21 cellular contexts compared by ENCODE assay signal in the genomic region with DNA sequence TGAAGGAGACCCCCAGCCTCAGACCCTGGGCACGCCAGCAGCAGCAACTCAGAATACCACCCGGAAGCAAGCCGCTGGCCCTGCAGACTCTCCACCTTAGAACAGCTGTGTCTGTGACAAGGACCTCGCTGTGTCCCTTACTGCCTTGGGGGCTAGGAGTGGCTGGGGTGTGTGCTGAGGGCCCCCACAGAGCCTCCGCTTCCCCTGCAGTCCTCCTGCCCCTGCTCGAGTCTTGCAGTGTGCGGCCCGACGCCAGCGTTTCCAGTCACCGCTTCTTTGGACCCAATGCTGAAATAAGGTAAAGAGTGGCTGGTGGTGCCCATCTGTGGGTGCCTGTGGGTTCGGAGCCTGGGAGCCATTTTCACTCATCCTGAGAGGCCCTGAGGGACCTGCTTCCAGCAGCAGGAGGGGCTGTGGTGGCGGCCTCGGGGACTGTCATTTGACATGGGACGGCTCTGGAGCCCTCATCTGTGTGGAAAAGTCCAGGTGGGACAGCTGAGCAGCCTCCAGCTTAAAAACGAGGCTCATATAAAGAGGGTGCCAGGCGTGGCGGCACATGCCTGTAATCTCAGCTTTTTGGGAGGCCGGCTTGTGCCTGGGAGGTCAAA. TPM values are rescaled to one million over a fixed set of nuclear protein-coding genes. Genes with fewer than 3 reads are reported as not detected.
DNase-seq lines count a peak whose midpoint lies in the region; ATAC-seq and TF ChIP-seq lines count a peak whose summit lies in the region.
"Had no signal": no experiment of that assay in that cellular context is flagged by ENCODE, and none has a peak within 500 bp of the region (broad histone marks: within the 10 kb centered on the region; RNA-seq: fewer than 3 reads in every experiment).

No MANE protein-coding gene starts in this region.

- H3K27ac Mint-ChIP-seq in T-helper 17 cell (peak overlapping the region; percentile 43), nephron progenitor cell (peak overlapping the region; percentile 68)
- H3K27ac Mint-ChIP-seq: IgD-negative memory B cell had no signal

- no peak for TF ChIP-seq POLR2A in esophagus squamous epithelium (IDR thresholded peaks at IDR 0.05)
- TF ChIP-seq POLR2A in vagina (IDR thresholded peaks at IDR 0.05): no peak

- TF ChIP-seq CTCF in esophagus squamous epithelium (IDR thresholded peaks at IDR 0.05) (no peak), nephron progenitor cell (IDR thresholded peaks at IDR 0.05) (no peak), vagina (IDR thresholded peaks at IDR 0.05) (no peak)

- H3K27ac ChIP-seq in esophagus squamous epithelium (peak overlapping the region in 3 of 4 donors; percentile 11 to 71 (median 60)), vagina (peak overlapping the region; percentile 23)
- H3K27ac ChIP-seq: HL-60, PC-9 had no signal

- peaks cover 51 to 90% (median 53%) of the 10 kb centered on the region in 3 donors for H3K36me3 ChIP-seq in esophagus squamous epithelium
- peaks cover 0 to 71% of the 10 kb centered on the region in 2 donors for H3K36me3 ChIP-seq in vagina

- H3K4me3 Mint-ChIP-seq in T-helper 17 cell (no peak overlapping the region), nephron progenitor cell (no peak overlapping the region)
- H3K4me3 Mint-ChIP-seq: CD14-positive monocyte, IgD-negative memory B cell had no signal

- intact Hi-C loops in esophagus squamous epithelium (cut with DNase I) (no loop called here), vagina (cut with DNase I) (no loop called here)

- H3K36me3 Mint-ChIP-seq in T-helper 17 cell (ENCODE audit: low read depth) (peaks cover under 1% of the 10 kb centered on the region), nephron progenitor cell (ENCODE audit: low read depth) (peaks cover 46% of the 10 kb centered on the region)

- DNase-seq in T-helper 17 cell (no peak), esophagus squamous epithelium (lab: John Stamatoyannopoulos, UW) (no peak), nephron progenitor cell (no peak), vagina (ENCODE audit: extremely low spot score in 2 of 2) (no peak), iPS-NIHi11 (ENCODE audit: low spot score) (no peak), hepatic stellate cell (ENCODE audit: low spot score) (no peak)
- DNase-seq in activated naive CD4-positive, alpha-beta T cell (lab: John Stamatoyannopoulos, UW): no peak
- DNase-seq: BE2C, DMS153, DND-41, NCI-H1092, NCI-H1417 treated with DMSO at 0.1 percent for 48 hours, NCI-H1694 treated with DMSO at 0.1 percent for 48 hours, NCI-H2081, NCI-H2227 treated with DMSO at 0.1 percent for 48 hours, NCI-H526 treated with DMSO at 0.1 percent for 48 hours, SHP77 had no signal

- H3K9me3 Mint-ChIP-seq in nephron progenitor cell: peaks cover 10% of the 10 kb centered on the region
- H3K9me3 Mint-ChIP-seq: IgD-negative memory B cell had no signal

- WGBS in esophagus squamous epithelium, 2 donors: 83 to 85% methylated on average over 12 to 14 of the region's 19 CpGs

- H3K27me3 Mint-ChIP-seq in T-helper 17 cell (no peaks in the 10 kb centered on the region), nephron progenitor cell (ENCODE audit: low read depth, poor library complexity) (no peaks in the 10 kb centered on the region)
- H3K27me3 Mint-ChIP-seq: IgD-negative memory B cell had no signal

- H3K4me1 Mint-ChIP-seq in T-helper 17 cell: peaks cover 3% of the 10 kb centered on the region
- H3K4me1 Mint-ChIP-seq in nephron progenitor cell: peaks cover 7% of the 10 kb centered on the region
- H3K4me1 Mint-ChIP-seq: CD14-positive monocyte, IgD-negative memory B cell had no signal

- no peak overlapping the region for H3K4me3 ChIP-seq in esophagus squamous epithelium
- no peak overlapping the region for H3K4me3 ChIP-seq in vagina
- H3K4me3 ChIP-seq: PC-9 had no signal

- no peak for ATAC-seq in T-helper 17 cell

- H3K4me1 ChIP-seq in esophagus squamous epithelium (peaks cover 0 to 17% (median 3%) of the 10 kb centered on the region in 3 donors), vagina (no peaks in the 10 kb centered on the region)

- H3K9me3 ChIP-seq in T-helper 17 cell (ENCODE audit: control insufficient read depth, low read length, poor library complexity, severe bottlenecking) (no peaks in the 10 kb centered on the region), esophagus squamous epithelium (no peaks in the 10 kb centered on the region), vagina (no peaks in the 10 kb centered on the region)
- H3K9me3 ChIP-seq: BE2C had no signal

- H3K27me3 ChIP-seq in esophagus squamous epithelium (no peaks in the 10 kb centered on the region), vagina (no peaks in the 10 kb centered on the region)
- H3K27me3 ChIP-seq: BE2C had no signal

RNA-seq across cellular contexts. Expression of gene MC1R, which starts 14.7 kb away (rescaled TPM):
- total RNA-seq in T-helper 17 cell (10 to 100 TPM; 10.1 to 13.8 TPM), esophagus squamous epithelium (1 to 10 TPM; 1.1 to 3.4 (median 2.0) TPM), vagina (4.4 TPM)

RNA-seq across cellular contexts. Expression of gene TUBB3, which starts 19.1 kb away (rescaled TPM):
- total RNA-seq in T-helper 17 cell (under 1 TPM; 0.52 to 0.96 TPM), esophagus squamous epithelium (1 to 10 TPM in 3 of 4 donors, not detected in 1; 2.2 to 9.6 (median 8.0) TPM), vagina (19.2 TPM)

RNA-seq across cellular contexts. Expression of gene TCF25, which starts 30.6 kb away (rescaled TPM):
- total RNA-seq in T-helper 17 cell: 100 to 1,000 TPM; 393 to 428 TPM
- 100 to 1,000 TPM in 2 of 4 donors, 10 to 100 TPM in 2; 79.7 to 124 (median 101) TPM for total RNA-seq in esophagus squamous epithelium
- total RNA-seq in vagina: 132 TPM

RNA-seq across cellular contexts. Expression of gene DEF8, which starts 44.5 kb away (rescaled TPM):
- total RNA-seq in T-helper 17 cell (10 to 100 TPM; 32.5 to 38.3 TPM), esophagus squamous epithelium (10 to 100 TPM; 43.5 to 63.0 (median 52.4) TPM), vagina (94.5 TPM)
